ENCODE assay signal across 8 cellular contexts in genomic region chr1:23743287-23744052, GRCh38. TPM values are rescaled to one million over a fixed set of nuclear protein-coding genes. Genes with fewer than 3 reads are reported as not detected.
A peak's percentile ranks its signal among the peaks of the same experiment; 100 is the strongest.
DNase-seq lines count a peak whose midpoint lies in the region; ATAC-seq and TF ChIP-seq lines count a peak whose summit lies in the region.

TSS of gene ELOA (plus strand) at chr1:23743471. CDS start at chr1:23743504, 33 bp downstream.

- peak within 1 kb of the TSS; percentile 88 for H3K9ac ChIP-seq in SU-DHL-6 (ENCODE audit: low read length)
- peak within 1 kb of the TSS; percentile 43 for H3K9ac ChIP-seq in parathyroid adenoma

- H3F3A ChIP-seq in SU-DHL-6 (ENCODE audit: insufficient read depth): peaks cover 21% of the 10 kb centered on the region

- H4K20me1 ChIP-seq in SU-DHL-6 (ENCODE audit: low read depth, low read length): no peaks in the 10 kb centered on the region

- TF ChIP-seq EP300 in tibial nerve (IDR thresholded peaks at IDR 0.05): peak in 1 of 2 donors; percentile 84

- DNase-seq in EH (ENCODE audit: low read depth) (peak; percentile 70), KG1 (lab: John Stamatoyannopoulos, UW) (peak; percentile 61), Right ventricle myocardium superior (peak; percentile 87), tibial nerve (ENCODE audit: low spot score in 2 of 2) (peak; percentile 31 to 39)
- peak; percentile 86 for DNase-seq in activated naive CD8-positive, alpha-beta T cell treated with anti-CD3 and anti-CD28 coated beads for 36 hours

- H3K4me3 ChIP-seq in SU-DHL-6 (ENCODE audit: insufficient read depth, low read length, poor library complexity, severe bottlenecking) (peak within 1 kb of the TSS; percentile 81), parathyroid adenoma (ENCODE audit: low read depth, low read length) (peak within 1 kb of the TSS; percentile 76), tibial nerve (peak within 1 kb of the TSS; percentile 53 to 100 (median 74))

- WGBS in tibial nerve, 2 donors: 1% methylated on average over 52 of the region's 109 CpGs; no CpG with 5 or more reads in 1 of the 2 donors

- H3K9me3 ChIP-seq in SU-DHL-6 (ENCODE audit: insufficient read depth, low read length): no peaks in the 10 kb centered on the region
- H3K9me3 ChIP-seq in parathyroid adenoma (ENCODE audit: control insufficient read depth, low read length): no peaks in the 10 kb centered on the region
- no peaks in the 10 kb centered on the region for H3K9me3 ChIP-seq in tibial nerve

- no peaks in the 10 kb centered on the region for H3K27me3 Mint-ChIP-seq in activated naive CD8-positive, alpha-beta T cell treated with anti-CD3 and anti-CD28 coated beads for 36 hours

- TF ChIP-seq POLR2A in tibial nerve (IDR thresholded peaks at IDR 0.05): peak in 1 of 2 donors; percentile 60

- H3K4me1 Mint-ChIP-seq in activated naive CD8-positive, alpha-beta T cell treated with anti-CD3 and anti-CD28 coated beads for 36 hours: peaks cover 43% of the 10 kb centered on the region

- ATAC-seq in GM21576 (IDR thresholded peaks at IDR 0.05; ENCODE audit: unreplicated experiment) (peak; percentile 62), Right ventricle myocardium superior (ENCODE audit: poor library complexity) (peak; percentile 96)

- H3K4me3 Mint-ChIP-seq in activated naive CD8-positive, alpha-beta T cell treated with anti-CD3 and anti-CD28 coated beads for 36 hours: peak within 1 kb of the TSS; percentile 93

- no peaks in the 10 kb centered on the region for H3K9me3 Mint-ChIP-seq in activated naive CD8-positive, alpha-beta T cell treated with anti-CD3 and anti-CD28 coated beads for 36 hours

- H3K9me2 ChIP-seq in SU-DHL-6 (replicated peaks; ENCODE audit: insufficient read depth, low read length): no peaks in the 10 kb centered on the region

- H3K27ac ChIP-seq in SU-DHL-6 (ENCODE audit: low read depth, low read length): peak within 1 kb of the TSS; percentile 48
- peak within 1 kb of the TSS; percentile 77 for H3K27ac ChIP-seq in parathyroid adenoma
- H3K27ac ChIP-seq in tibial nerve: peak within 1 kb of the TSS; percentile 18 to 97 (median 86)

- peak within 1 kb of the TSS; percentile 89 for H3K27ac Mint-ChIP-seq in activated naive CD8-positive, alpha-beta T cell treated with anti-CD3 and anti-CD28 coated beads for 36 hours

- H3K4me1 ChIP-seq in parathyroid adenoma: peaks cover 18% of the 10 kb centered on the region
- peaks cover 0 to 51% (median 12%) of the 10 kb centered on the region in 4 donors for H3K4me1 ChIP-seq in tibial nerve

- TF ChIP-seq CTCF in SU-DHL-6 (IDR thresholded peaks at IDR 0.05; ENCODE audit: insufficient read depth, low read length, poor library complexity, severe bottlenecking) (no peak), parathyroid adenoma (IDR thresholded peaks at IDR 0.05) (no peak), tibial nerve (IDR thresholded peaks at IDR 0.05) (no peak)

- peak within 1 kb of the TSS; percentile 91 for H2AFZ ChIP-seq in SU-DHL-6 (ENCODE audit: low read depth, low read length, severe bottlenecking)
- peak within 1 kb of the TSS; percentile 89 for H2AFZ ChIP-seq in parathyroid adenoma

- H3K36me3 Mint-ChIP-seq in activated naive CD8-positive, alpha-beta T cell treated with anti-CD3 and anti-CD28 coated beads for 36 hours: peaks cover 19% of the 10 kb centered on the region

- intact Hi-C loops in Right ventricle myocardium superior (cut with DNase I): loop anchor here (10.0 kb wide), 1 partner anchor 49 kb away; the partner anchor contains the start of gene RPL11

- H3K4me2 ChIP-seq in SU-DHL-6 (ENCODE audit: low read depth, low read length, poor library complexity, severe bottlenecking) (peak within 1 kb of the TSS; percentile 74), parathyroid adenoma (ENCODE audit: low read length) (peak within 1 kb of the TSS; percentile 92)

- H3K79me2 ChIP-seq in SU-DHL-6 (ENCODE audit: insufficient read depth, low read length): peaks cover 46% of the 10 kb centered on the region
- H3K79me2 ChIP-seq in parathyroid adenoma: peaks cover 6% of the 10 kb centered on the region

- H3K27me3 ChIP-seq in SU-DHL-6 (ENCODE audit: low read length) (no peaks in the 10 kb centered on the region), parathyroid adenoma (ENCODE audit: control insufficient read depth, insufficient read depth, low read length) (no peaks in the 10 kb centered on the region), tibial nerve (no peaks in the 10 kb centered on the region)

- H3K36me3 ChIP-seq in SU-DHL-6 (ENCODE audit: low read length) (no peaks in the 10 kb centered on the region), parathyroid adenoma (ENCODE audit: control insufficient read depth, insufficient read depth, low read length) (no peaks in the 10 kb centered on the region), tibial nerve (no peaks in the 10 kb centered on the region)

RNA-seq across cellular contexts. Expression of gene ELOA, which starts in this region (rescaled TPM):
- 10 to 100 TPM; 58.5 to 60.6 TPM for total RNA-seq in activated naive CD8-positive, alpha-beta T cell treated with anti-CD3 and anti-CD28 coated beads for 36 hours
- total RNA-seq in Right ventricle myocardium superior: 34.5 TPM
- total RNA-seq in tibial nerve: 10 to 100 TPM; 21.4 to 32.7 (median 23.7) TPM

Comparison
In these comparisons a context has a peak if more than half of its experiments do, and no peak if none do; other contexts are left out.
1. Peak in every context shown above with its lines: DNase-seq, ATAC-seq, H3K4me3 ChIP-seq and H3K27ac ChIP-seq.
2. DNase-seq: peak in every context shown above with its lines; median percentile 87 in Right ventricle myocardium superior; 86 in activated naive CD8-positive, alpha-beta T cell treated with anti-CD3 and anti-CD28 coated beads for 36 hours; 70 in EH; 61 in KG1; 35 in tibial nerve.